In genomic region chr14:49497725-49498348, GRCh38 we compare ENCODE assay signal across 8 cellular contexts.
DNase-seq lines count a peak whose midpoint lies in the region; ATAC-seq and TF ChIP-seq lines count a peak whose summit lies in the region.

No MANE protein-coding gene starts in this region.

- H3K36me3 ChIP-seq in neural cell (ENCODE audit: insufficient read depth, low read length): no peaks in the 10 kb centered on the region

- TF ChIP-seq RAD21 in neural cell (conservative IDR thresholded peaks at IDR 0.05): peak; percentile 92

- H3K4me3 Mint-ChIP-seq in CD14-positive monocyte: no peak overlapping the region

- H3K9me3 Mint-ChIP-seq in CD14-positive monocyte: no peaks in the 10 kb centered on the region

- no peak overlapping the region for H3K27ac Mint-ChIP-seq in CD14-positive monocyte

- H3K9me2 ChIP-seq in neural cell (ENCODE audit: insufficient read depth, low read length): no peaks in the 10 kb centered on the region

- TF ChIP-seq POLR2A in erythroblast (IDR thresholded peaks at IDR 0.05; ENCODE audit: low read length): no peak

- peak; percentile 73 for ATAC-seq in GM18517 (IDR thresholded peaks at IDR 0.05; ENCODE audit: unreplicated experiment)
- ATAC-seq in HG02938 (IDR thresholded peaks at IDR 0.05; ENCODE audit: unreplicated experiment): peak; percentile 73

- DNase-seq in CD14-positive monocyte (ENCODE audit: low spot score) (no peak), NCI-H146 (lab: John Stamatoyannopoulos, UW) (peak; percentile 58), SKM-1 (lab: John Stamatoyannopoulos, UW; ENCODE audit: unreplicated experiment) (peak; percentile 35), erythroblast (lab: John Stamatoyannopoulos, UW) (peak; percentile 74 to 82), GOT3 (lab: John Stamatoyannopoulos, UW) (no peak)

- no peak overlapping the region for H3K9ac ChIP-seq in neural cell (ENCODE audit: low read length)

- no peak overlapping the region for H3K27ac ChIP-seq in neural cell (ENCODE audit: low read length)

- peaks cover 2 to 5% (median 4%) of the 10 kb centered on the region in 3 donors for H3K27me3 Mint-ChIP-seq in CD14-positive monocyte (ENCODE audit: low read depth in 3 of 3)

- TF ChIP-seq CTCF in CD14-positive monocyte (IDR thresholded peaks at IDR 0.05) (peak; percentile 93), neural cell (IDR thresholded peaks at IDR 0.05; ENCODE audit: poor library complexity, severe bottlenecking) (peak; percentile 88)

- no peak overlapping the region for H3K4me2 ChIP-seq in neural cell (ENCODE audit: low read length)

- H3K36me3 Mint-ChIP-seq in CD14-positive monocyte: no peaks in the 10 kb centered on the region

- H3K4me3 ChIP-seq in neural cell (ENCODE audit: low read length): no peak overlapping the region

- intact Hi-C loops in CD14-positive monocyte (cut with micrococcal nuclease): no loop called here

- no peaks in the 10 kb centered on the region for H3K27me3 ChIP-seq in neural cell (ENCODE audit: insufficient read depth, low read depth, low read length)

- no peak overlapping the region for H2AFZ ChIP-seq in neural cell (ENCODE audit: low read depth, low read length)

- no peaks in the 10 kb centered on the region for H3F3A ChIP-seq in neural cell (ENCODE audit: insufficient read depth, low read length, poor library complexity, severe bottlenecking)

- H3K4me1 Mint-ChIP-seq in CD14-positive monocyte: peaks cover 5% of the 10 kb centered on the region

- no peaks in the 10 kb centered on the region for H3K9me3 ChIP-seq in neural cell (ENCODE audit: low read length)

- no peak for TF ChIP-seq EP300 in neural cell (conservative IDR thresholded peaks at IDR 0.05; ENCODE audit: poor library complexity, severe bottlenecking)

- H3K79me2 ChIP-seq in neural cell (replicated peaks; ENCODE audit: insufficient read depth, low read length): no peaks in the 10 kb centered on the region

- no peaks in the 10 kb centered on the region for H4K20me1 ChIP-seq in neural cell (ENCODE audit: insufficient read depth)

TF ChIP-seq in neural cell, 6 proteins besides CTCF, POLR2A, EP300 and RAD21:
- peak; percentile 84 for TF ChIP-seq SMC3 (conservative IDR thresholded peaks at IDR 0.05; ENCODE audit: poor library complexity)
- no peak for TF ChIP-seq TAF1 (IDR thresholded peaks at IDR 0.05; ENCODE audit: low read depth)
- TF ChIP-seq REST (IDR thresholded peaks at IDR 0.05; ENCODE audit: borderline replicate concordance): no peak
- no peak for TF ChIP-seq EZH2 (IDR thresholded peaks at IDR 0.05; ENCODE audit: borderline replicate concordance, insufficient read depth, low read length, poor library complexity, severe bottlenecking)
- no peak for TF ChIP-seq MXI1 (conservative IDR thresholded peaks at IDR 0.05; ENCODE audit: poor library complexity, severe bottlenecking)
- TF ChIP-seq POLR2AphosphoS5 (IDR thresholded peaks at IDR 0.05): no peak
TF ChIP-seq in neural cell: peak in this region for 1.

Comparison
In these comparisons a context has a peak if more than half of its experiments do, and no peak if none do; other contexts are left out.
1. DNase-seq: peak in NCI-H146 (single experiment), SKM-1 (single experiment) and erythroblast (2 of 2); none in CD14-positive monocyte (single experiment) and GOT3 (single experiment).